ENCODE assay signal across 10 cellular contexts in genomic region chr17:81003711-81004335, GRCh38. TPM values are rescaled to one million over a fixed set of nuclear protein-coding genes. Genes with fewer than 3 reads are reported as not detected.
A peak's percentile ranks its signal among the peaks of the same experiment; 100 is the strongest.
DNase-seq lines count a peak whose midpoint lies in the region; ATAC-seq and TF ChIP-seq lines count a peak whose summit lies in the region.
"Had no signal": no experiment of that assay in that cellular context is flagged by ENCODE, and none has a peak within 500 bp of the region (broad histone marks: within the 10 kb centered on the region; RNA-seq: fewer than 3 reads in every experiment).

No MANE protein-coding gene starts in this region.

- H3K36me3 Mint-ChIP-seq in HFFc6 (ENCODE audit: low read depth) (no peaks in the 10 kb centered on the region), chondrocyte (ENCODE audit: low read depth) (peaks cover 5% of the 10 kb centered on the region)
- H3K36me3 Mint-ChIP-seq in naive thymus-derived CD4-positive, alpha-beta T cell: peaks cover 0 to 3% (median 2%) of the 10 kb centered on the region in 5 donors
- H3K36me3 Mint-ChIP-seq in CD4-positive, alpha-beta memory T cell: peaks cover 2 to 5% of the 10 kb centered on the region in 2 donors
- H3K36me3 Mint-ChIP-seq: activated naive CD4-positive, alpha-beta T cell treated with anti-CD3 and anti-CD28 coated beads, Interleukin-2, amount 50 U/mL, for 72 hours had no signal

- H3K4me1 Mint-ChIP-seq in HFFc6 (ENCODE audit: low read depth) (peaks cover 15% of the 10 kb centered on the region), chondrocyte (ENCODE audit: low read depth) (peaks cover 17% of the 10 kb centered on the region)
- H3K4me1 Mint-ChIP-seq in naive thymus-derived CD4-positive, alpha-beta T cell: peaks cover 5 to 22% (median 18%) of the 10 kb centered on the region in 7 donors
- H3K4me1 Mint-ChIP-seq in CD4-positive, alpha-beta memory T cell: peaks cover 11 to 31% (median 14%) of the 10 kb centered on the region in 4 donors

- DNase-seq in HFFc6 (no peak), chondrocyte (ENCODE audit: low spot score) (no peak), NCI-H82 (lab: John Stamatoyannopoulos, UW) (no peak), mucosa of gallbladder (ENCODE audit: low spot score) (no peak), ureter (ENCODE audit: low spot score) (no peak)
- DNase-seq in naive thymus-derived CD4-positive, alpha-beta T cell: no peak
- DNase-seq in CD4-positive, alpha-beta memory T cell: no peak
- DNase-seq: OCI-M1 had no signal

- peak overlapping the region; percentile 44; the same call in 1 of the 2 replicates for H3K4me2 ChIP-seq in BLaER1

- H3K36me3 ChIP-seq in BLaER1: peaks cover 16% of the 10 kb centered on the region
- peaks cover 0 to 17% (median 3%) of the 10 kb centered on the region in 3 experiments for H3K36me3 ChIP-seq in naive thymus-derived CD4-positive, alpha-beta T cell (ENCODE audit: control insufficient read depth in 2 of 3, insufficient read depth in 3 of 3, low read length in 3 of 3)
- peaks cover under 1% of the 10 kb centered on the region for H3K36me3 ChIP-seq in CD4-positive, alpha-beta memory T cell (ENCODE audit: insufficient read depth, low read length)

- H3K4me1 ChIP-seq in BLaER1: peaks cover 4% of the 10 kb centered on the region; the same call in 1 of the 2 replicates
- H3K4me1 ChIP-seq in naive thymus-derived CD4-positive, alpha-beta T cell (ENCODE audit: control insufficient read depth in 2 of 2, insufficient read depth in 2 of 2, low read length in 2 of 2): peaks cover 3 to 13% of the 10 kb centered on the region in 2 donors
- peaks cover 13% of the 10 kb centered on the region for H3K4me1 ChIP-seq in CD4-positive, alpha-beta memory T cell (ENCODE audit: insufficient read depth, low read length)

- 0 out of 2 replicates have a peak overlapping the region, but pooled peaks have one; percentile 7 for H3K4me3 ChIP-seq in BLaER1
- H3K4me3 ChIP-seq in naive thymus-derived CD4-positive, alpha-beta T cell (ENCODE audit: low read length): no peak overlapping the region
- no peak overlapping the region for H3K4me3 ChIP-seq in CD4-positive, alpha-beta memory T cell (ENCODE audit: low read length in 2 of 2)

- no peaks in the 10 kb centered on the region for H3K9me3 Mint-ChIP-seq in HFFc6
- H3K9me3 Mint-ChIP-seq in chondrocyte (ENCODE audit: low read depth): no peaks in the 10 kb centered on the region
- H3K9me3 Mint-ChIP-seq in naive thymus-derived CD4-positive, alpha-beta T cell: peaks cover 0 to 2% (median 0%) of the 10 kb centered on the region in 11 donors
- no peaks in the 10 kb centered on the region for H3K9me3 Mint-ChIP-seq in CD4-positive, alpha-beta memory T cell
- H3K9me3 Mint-ChIP-seq: activated naive CD4-positive, alpha-beta T cell treated with anti-CD3 and anti-CD28 coated beads, Interleukin-2, amount 50 U/mL, for 72 hours had no signal

- no peak overlapping the region for H3K9ac ChIP-seq in BLaER1

- POLR2A ChIA-PET in naive thymus-derived CD4-positive, alpha-beta T cell (lab: Charles Lee): interaction anchor here (1.4 to 1.5 kb wide), 2 partner anchors 14 to 589 kb away, joined by 3 to 8 read pairs; partner anchors contain the start of gene ENDOV
- POLR2A ChIA-PET in CD4-positive, alpha-beta memory T cell (lab: Charles Lee; ENCODE audit: partially characterized antibody): interaction anchor here (1.1 to 2.2 kb wide), 3 partner anchors 11 to 20 kb away, joined by 3 to 12 read pairs (median 4); no protein-coding TSS in a partner anchor

- H3K4me3 Mint-ChIP-seq in HFFc6 (0 out of 2 replicates have a peak overlapping the region, but pooled peaks have one; percentile 28), chondrocyte (ENCODE audit: unreplicated experiment) (peak overlapping the region; percentile 35)
- H3K4me3 Mint-ChIP-seq in naive thymus-derived CD4-positive, alpha-beta T cell: peak overlapping the region in 8 of 10 donors; percentile 51 to 73 (median 68)
- H3K4me3 Mint-ChIP-seq in CD4-positive, alpha-beta memory T cell: peak overlapping the region in 2 of 8 donors; percentile 63 to 70

- peaks cover 80% of the 10 kb centered on the region for H4K20me1 ChIP-seq in BLaER1

- no peaks in the 10 kb centered on the region for H3K9me3 ChIP-seq in BLaER1
- no peaks in the 10 kb centered on the region for H3K9me3 ChIP-seq in naive thymus-derived CD4-positive, alpha-beta T cell (ENCODE audit: control insufficient read depth in 2 of 3, low read length in 3 of 3)
- H3K9me3 ChIP-seq in CD4-positive, alpha-beta memory T cell (ENCODE audit: control insufficient read depth in 1 of 2, low read length in 2 of 2): no peaks in the 10 kb centered on the region

- intact Hi-C loops in naive thymus-derived CD4-positive, alpha-beta T cell (cut with micrococcal nuclease): loop anchor here (1.0 kb wide), 1 partner anchor 14 kb away; no protein-coding TSS in a partner anchor
- intact Hi-C loops in CD4-positive, alpha-beta memory T cell (cut with micrococcal nuclease): no loop called here

- H3K27me3 Mint-ChIP-seq in HFFc6 (ENCODE audit: insufficient read depth) (peaks cover 36% of the 10 kb centered on the region), chondrocyte (ENCODE audit: low read depth) (peaks cover 42% of the 10 kb centered on the region)
- H3K27me3 Mint-ChIP-seq in naive thymus-derived CD4-positive, alpha-beta T cell: peaks cover 13 to 56% (median 22%) of the 10 kb centered on the region in 5 donors
- H3K27me3 Mint-ChIP-seq in CD4-positive, alpha-beta memory T cell: peaks cover 10 to 12% of the 10 kb centered on the region in 2 donors

- no peak overlapping the region for H3K27ac Mint-ChIP-seq in HFFc6
- H3K27ac Mint-ChIP-seq in chondrocyte (ENCODE audit: unreplicated experiment): no peak overlapping the region
- peak overlapping the region in 3 of 9 donors; percentile 17 to 32 (median 31) for H3K27ac Mint-ChIP-seq in naive thymus-derived CD4-positive, alpha-beta T cell
- no peak overlapping the region for H3K27ac Mint-ChIP-seq in CD4-positive, alpha-beta memory T cell
- H3K27ac Mint-ChIP-seq: activated naive CD4-positive, alpha-beta T cell treated with anti-CD3 and anti-CD28 coated beads, Interleukin-2, amount 50 U/mL, for 72 hours had no signal

- CTCF ChIA-PET in naive thymus-derived CD4-positive, alpha-beta T cell (lab: Charles Lee): no interaction called here
- CTCF ChIA-PET in CD4-positive, alpha-beta memory T cell (lab: Charles Lee; ENCODE audit: partially characterized antibody): interaction anchor here (1.6 kb wide), 1 partner anchor 16 kb away, joined by 5 read pairs; no protein-coding TSS in a partner anchor

- peaks cover 67% of the 10 kb centered on the region for H3K27me3 ChIP-seq in BLaER1
- peaks cover 3 to 4% of the 10 kb centered on the region in 2 donors for H3K27me3 ChIP-seq in naive thymus-derived CD4-positive, alpha-beta T cell (ENCODE audit: control insufficient read depth in 2 of 2, insufficient read depth in 2 of 2, low read length in 2 of 2)
- H3K27me3 ChIP-seq in CD4-positive, alpha-beta memory T cell (ENCODE audit: insufficient read depth, low read length): peaks cover 6% of the 10 kb centered on the region

- peak; percentile 43 for ATAC-seq in naive thymus-derived CD4-positive, alpha-beta T cell

- H3K27ac ChIP-seq in BLaER1: no peak overlapping the region
- no peak overlapping the region for H3K27ac ChIP-seq in naive thymus-derived CD4-positive, alpha-beta T cell (ENCODE audit: low read depth, low read length)
- H3K27ac ChIP-seq in CD4-positive, alpha-beta memory T cell (ENCODE audit: low read depth, low read length): no peak overlapping the region

- TF ChIP-seq CTCF in HFFc6 (IDR thresholded peaks at IDR 0.05): no peak
- TF ChIP-seq CTCF in chondrocyte (IDR thresholded peaks at IDR 0.05): no peak

RNA-seq across cellular contexts. Expression of gene CHMP6, which starts 12.2 kb away (rescaled TPM):
- 10 to 100 TPM; 27.6 to 38.5 (median 31.5) TPM for total RNA-seq in HFFc6 (2021; fragmentation: NEBNext Ultra II Directional; extraction: Animal tissue kit (Norgen Biotek cat#: 25700))
- 27.6 to 33.0 TPM (median 28.4 TPM) in 3 replicates for total RNA-seq in chondrocyte
- 10 to 100 TPM; 26.4 to 49.9 (median 41.7) TPM for total RNA-seq in naive thymus-derived CD4-positive, alpha-beta T cell
- 10 to 100 TPM; 49.8 to 55.4 TPM for polyA plus RNA-seq in naive thymus-derived CD4-positive, alpha-beta T cell
- total RNA-seq in mucosa of gallbladder: 31.5 TPM
- 10 to 100 TPM; 41.4 to 42.3 TPM for total RNA-seq in CD4-positive, alpha-beta memory T cell
- 10 to 100 TPM; 36.7 to 48.7 TPM for polyA plus RNA-seq in CD4-positive, alpha-beta memory T cell
- 26.2 TPM for total RNA-seq in ureter

RNA-seq across cellular contexts. Expression of gene BAIAP2, which starts 31.1 kb away (rescaled TPM):
- total RNA-seq in HFFc6 (2021; fragmentation: NEBNext Ultra II Directional; extraction: Animal tissue kit (Norgen Biotek cat#: 25700)): 10 to 100 TPM; 30.8 to 47.4 (median 35.9) TPM
- total RNA-seq in chondrocyte: 28.9 to 43.6 TPM (median 29.5 TPM) in 3 replicates
- total RNA-seq in naive thymus-derived CD4-positive, alpha-beta T cell: 10 to 100 TPM in 3 of 5 experiments, 1 to 10 TPM in 2; 7.3 to 13.7 (median 12.3) TPM
- polyA plus RNA-seq in naive thymus-derived CD4-positive, alpha-beta T cell: 1 to 10 TPM; 3.2 to 4.9 TPM
- 101 TPM for total RNA-seq in mucosa of gallbladder
- total RNA-seq in CD4-positive, alpha-beta memory T cell: 1 to 10 TPM; 5.4 to 7.2 TPM
- polyA plus RNA-seq in CD4-positive, alpha-beta memory T cell: 1 to 10 TPM; 2.1 to 5.6 TPM
- total RNA-seq in ureter: 48.7 TPM
